In the genomic region with DNA sequence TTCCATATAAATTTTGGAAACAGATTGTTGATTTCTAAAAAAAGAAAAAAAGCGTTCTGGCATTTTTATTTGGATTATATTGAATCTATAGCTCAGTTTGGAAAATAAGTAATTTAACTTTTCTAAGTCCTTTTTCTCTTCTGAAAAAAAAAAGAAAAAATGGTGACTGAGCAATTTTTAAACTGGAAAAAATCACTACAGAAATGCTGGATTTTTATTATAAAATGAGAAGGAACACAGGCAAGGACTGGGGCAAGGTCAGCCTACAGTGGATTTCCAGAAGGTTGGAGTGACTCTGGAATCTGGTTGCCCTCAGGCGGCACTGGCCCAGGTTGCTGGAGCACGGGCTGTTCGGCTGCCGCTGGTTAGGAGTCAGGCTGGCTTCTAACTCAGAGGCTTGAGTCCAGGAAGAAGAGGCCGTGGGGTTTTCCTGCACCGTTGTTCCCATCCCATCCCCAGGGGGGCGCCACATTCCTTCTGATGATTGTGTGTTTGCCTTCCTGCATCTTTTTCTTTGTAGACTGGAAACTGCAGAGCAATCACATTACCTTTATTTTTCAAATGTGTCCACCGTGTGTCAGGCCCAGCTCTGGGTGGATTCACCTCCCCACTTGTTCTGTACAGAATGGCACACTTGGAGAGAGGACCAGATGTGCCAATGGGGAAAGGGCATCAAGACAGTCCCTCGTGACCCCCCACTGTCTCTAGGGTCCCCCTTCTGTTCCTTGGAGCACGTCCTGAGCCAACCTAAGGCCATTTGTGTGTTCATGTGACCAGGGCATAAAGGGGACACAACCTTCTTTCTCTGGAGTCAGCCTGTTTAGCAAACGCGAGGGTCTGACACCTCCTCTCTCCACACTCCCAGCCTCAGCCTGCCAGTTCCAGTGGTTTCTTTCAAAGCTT, we compare ENCODE assay signal across 8 cellular contexts. TPM values are rescaled to one million over a fixed set of nuclear protein-coding genes. Genes with fewer than 3 reads are reported as not detected.
DNase-seq lines count a peak whose midpoint lies in the region; ATAC-seq and TF ChIP-seq lines count a peak whose summit lies in the region.

No MANE protein-coding gene starts in this region.

- H3K27ac ChIP-seq in DOHH2 (ENCODE audit: low read depth, low read length) (no peak overlapping the region), ascending aorta (no peak overlapping the region)

- no peaks in the 10 kb centered on the region for H3K9me2 ChIP-seq in DOHH2 (replicated peaks; ENCODE audit: control insufficient read depth, low read length)

- H3K4me1 ChIP-seq in DOHH2 (ENCODE audit: control insufficient read depth, low read length): no peaks in the 10 kb centered on the region
- H3K4me1 ChIP-seq in ascending aorta: no peaks in the 10 kb centered on the region

- DNase-seq in LoVo (ENCODE audit: low spot score) (peak; percentile 43), SKM-1 treated with dmso at 0.1 percent for 144 hours (lab: John Stamatoyannopoulos, UW; ENCODE audit: unreplicated experiment) (peak; percentile 19), ascending aorta (ENCODE audit: low spot score in 2 of 2) (peak in 1 of 2 donors; percentile 67), iris pigment epithelial cell (ENCODE audit: low read depth) (peak; percentile 53)
- DNase-seq in stimulated activated CD4-positive, alpha-beta T cell treated with anti-CD3 and anti-CD28 coated beads, Interleukin-2, amount 100 ng/mL, for 4 hours (ENCODE audit: low read depth): peak; percentile 10

- H3F3A ChIP-seq in DOHH2 (ENCODE audit: control insufficient read depth, insufficient read depth): peaks cover 4% of the 10 kb centered on the region; the same call in 1 of the 2 replicates

- no peaks in the 10 kb centered on the region for H3K79me2 ChIP-seq in DOHH2 (ENCODE audit: control insufficient read depth, low read length)

- intact Hi-C loops in ascending aorta (cut with DNase I): loop anchor here (5.0 to 10.0 kb wide), 2 partner anchors 152 to 245 kb away; a partner anchor contains a TSS

- H3K4me3 ChIP-seq in DOHH2 (ENCODE audit: low read length) (no peak overlapping the region), ascending aorta (no peak overlapping the region)

- H3K36me3 ChIP-seq in DOHH2 (ENCODE audit: control insufficient read depth, low read length): no peaks in the 10 kb centered on the region
- no peaks in the 10 kb centered on the region for H3K36me3 ChIP-seq in ascending aorta

- peak overlapping the region; percentile 17; the same call in 1 of the 2 replicates for H3K4me2 ChIP-seq in DOHH2 (ENCODE audit: low read length)

- no peaks in the 10 kb centered on the region for H3K9me3 ChIP-seq in DOHH2 (ENCODE audit: control insufficient read depth, insufficient read depth, low read length)
- no peaks in the 10 kb centered on the region for H3K9me3 ChIP-seq in ascending aorta

- H3K27me3 ChIP-seq in DOHH2 (ENCODE audit: control insufficient read depth, low read length): peaks cover 2% of the 10 kb centered on the region; the same call in 1 of the 2 replicates
- no peaks in the 10 kb centered on the region for H3K27me3 ChIP-seq in ascending aorta

- peak; percentile 90 for TF ChIP-seq CTCF in DOHH2 (IDR thresholded peaks at IDR 0.05; ENCODE audit: low read depth, low read length, poor library complexity, severe bottlenecking)
- peak; percentile 27 to 44 (median 27) for TF ChIP-seq CTCF in ascending aorta (IDR thresholded peaks at IDR 0.05)

- ATAC-seq in GM18519 (IDR thresholded peaks at IDR 0.05; ENCODE audit: low FRiP score, unreplicated experiment) (no peak), GM18498 (IDR thresholded peaks at IDR 0.05; ENCODE audit: unreplicated experiment) (no peak)

- no peaks in the 10 kb centered on the region for H4K20me1 ChIP-seq in DOHH2 (ENCODE audit: control insufficient read depth, insufficient read depth, low read depth, low read length)

RNA-seq across cellular contexts. Expression of a gene that starts 44.5 kb away (rescaled TPM):
- total RNA-seq in ascending aorta: 197 TPM
